In the genomic region with DNA sequence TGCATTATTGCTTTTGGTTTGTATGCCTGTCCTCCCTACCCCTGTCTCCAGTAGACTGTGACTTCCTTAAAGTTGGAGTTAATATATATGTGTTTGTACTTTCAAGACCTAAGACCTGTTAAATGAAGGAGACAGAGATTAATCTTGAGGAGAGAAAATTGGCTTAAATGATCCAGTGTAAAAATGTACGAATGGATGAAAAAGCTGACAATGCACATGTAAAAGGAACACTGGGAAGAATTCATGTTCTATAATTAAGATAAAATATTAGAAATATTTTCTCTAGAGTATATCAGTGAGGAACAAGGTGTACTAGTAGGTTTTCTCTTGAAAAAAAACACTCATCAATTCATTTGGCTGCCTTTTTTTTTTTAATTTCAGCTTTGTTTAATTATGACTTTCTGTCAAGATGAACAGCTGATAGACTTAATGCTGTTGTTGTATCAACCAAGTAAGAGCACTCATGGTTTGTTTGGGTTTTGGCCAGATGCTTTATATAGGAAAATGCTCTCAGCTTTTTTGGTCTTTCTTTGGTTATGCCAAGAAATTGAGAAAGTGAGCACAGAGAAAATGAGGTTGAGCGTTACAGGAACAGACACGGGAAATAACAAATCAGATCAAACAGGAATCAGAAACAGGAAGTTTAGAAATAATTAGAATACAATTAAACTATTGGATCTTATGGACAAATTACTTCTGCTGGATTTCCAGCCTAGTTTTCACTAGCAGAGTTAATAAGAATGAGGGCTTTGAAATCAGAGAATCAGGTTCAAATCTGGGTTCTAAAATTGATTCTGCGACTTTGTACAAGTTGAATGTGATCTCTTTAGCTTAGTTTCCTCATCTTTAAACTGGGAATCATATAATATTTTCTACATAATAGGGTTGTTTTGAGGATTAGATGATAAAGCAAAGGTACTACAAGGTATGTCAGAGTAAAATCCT, we compare ENCODE assay signal across 19 cellular contexts. TPM values are rescaled to one million over a fixed set of nuclear protein-coding genes. Genes with fewer than 3 reads are reported as not detected.
DNase-seq lines count a peak whose midpoint lies in the region; ATAC-seq, FAIRE-seq and TF ChIP-seq lines count a peak whose summit lies in the region.
"Had no signal": no experiment of that assay in that cellular context is flagged by ENCODE, and none has a peak within 500 bp of the region (broad histone marks: within the 10 kb centered on the region; RNA-seq: fewer than 3 reads in every experiment).

No MANE protein-coding gene starts in this region.

- peaks cover 38% of the 10 kb centered on the region for H3K4me1 Mint-ChIP-seq in dendritic cell treated with granulocyte-macrophage colony-stimulating factor and Interleukin-4, amounts not matched to agents 40 ng/mL and 50 ng/mL, for 4 days (ENCODE audit: low read depth)
- H3K4me1 Mint-ChIP-seq: CD4-positive, CD25-positive, alpha-beta regulatory T cell had no signal

- H3K36me3 Mint-ChIP-seq in dendritic cell treated with granulocyte-macrophage colony-stimulating factor and Interleukin-4, amounts not matched to agents 40 ng/mL and 50 ng/mL, for 4 days (ENCODE audit: low read depth), result peaks cover 17% of the 10 kb centered on the region
- H3K36me3 Mint-ChIP-seq: CD4-positive, CD25-positive, alpha-beta regulatory T cell had no signal

- 49 to 55% methylated on average over 4 of the region's 4 CpGs for WGBS in pancreas, 2 donors

- H3K27me3 Mint-ChIP-seq in dendritic cell treated with granulocyte-macrophage colony-stimulating factor and Interleukin-4, amounts not matched to agents 40 ng/mL and 50 ng/mL, for 4 days, result no peaks in the 10 kb centered on the region

- DNase-seq in NOMO-1 (lab: John Stamatoyannopoulos, UW; ENCODE audit: unreplicated experiment in 2 of 2) (peak; percentile 10 to 56), NOMO-1 treated with dmso at 0.1 percent for 144 hours (lab: John Stamatoyannopoulos, UW; ENCODE audit: unreplicated experiment) (no peak), NCI-H1105 (lab: John Stamatoyannopoulos, UW) (peak; percentile 31), pancreas (no peak), AML-193 (lab: John Stamatoyannopoulos, UW) (no peak), sciatic nerve (ENCODE audit: low spot score) (no peak)
- DNase-seq: CD4-positive, CD25-positive, alpha-beta regulatory T cell; DMS79 treated with DMSO at 0.1 percent for 48 hours; Karpas-422; NCI-H2029; NCI-H510A treated with DMSO at 0.1 percent for 48 hours; NCI-H82; RPMI8226; SJCRH30 had no signal

- ATAC-seq in pancreas (no peak), GM21786 (IDR thresholded peaks at IDR 0.05; ENCODE audit: unreplicated experiment) (no peak), sciatic nerve (no peak)

- TF ChIP-seq CTCF in pancreas (IDR thresholded peaks at IDR 0.05), result no peak

- no peak overlapping the region for H3K4me3 ChIP-seq in pancreas
- H3K4me3 ChIP-seq: SJCRH30 had no signal

- no peaks in the 10 kb centered on the region for H3K27me3 ChIP-seq in pancreas
- H3K27me3 ChIP-seq: SJCRH30 had no signal

- H3K4me3 Mint-ChIP-seq in dendritic cell treated with granulocyte-macrophage colony-stimulating factor and Interleukin-4, amounts not matched to agents 40 ng/mL and 50 ng/mL, for 4 days, result no peak overlapping the region
- H3K4me3 Mint-ChIP-seq: CD4-positive, CD25-positive, alpha-beta regulatory T cell; T-helper 2 cell treated with Interferon-gamma antibody and Interleukin-4, amounts not matched to agents 5 μg/mL and 100 μg/mL, for 36 hours had no signal

- no peaks in the 10 kb centered on the region for H3K9me3 ChIP-seq in pancreas
- H3K9me3 ChIP-seq: SJCRH30 had no signal

- peaks cover 8 to 60% (median 44%) of the 10 kb centered on the region in 3 donors for H3K4me1 ChIP-seq in pancreas
- H3K4me1 ChIP-seq: SJCRH30 had no signal

- peak overlapping the region; percentile 38 for H3K27ac Mint-ChIP-seq in dendritic cell treated with granulocyte-macrophage colony-stimulating factor and Interleukin-4, amounts not matched to agents 40 ng/mL and 50 ng/mL, for 4 days
- H3K27ac Mint-ChIP-seq: CD4-positive, CD25-positive, alpha-beta regulatory T cell; T-helper 2 cell treated with Interferon-gamma antibody and Interleukin-4, amounts not matched to agents 5 μg/mL and 100 μg/mL, for 36 hours had no signal

- H3K36me3 ChIP-seq in pancreas, result no peaks in the 10 kb centered on the region
- H3K36me3 ChIP-seq: SJCRH30 had no signal

- intact Hi-C loops in dendritic cell treated with granulocyte-macrophage colony-stimulating factor and Interleukin-4, amounts not matched to agents 40 ng/mL and 50 ng/mL, for 4 days (cut with micrococcal nuclease), result no loop called here
- intact Hi-C loops in pancreas (cut with DNase I) (no loop called here), sciatic nerve (cut with DNase I) (no loop called here)

- peak overlapping the region in 3 of 4 donors; percentile 4 to 59 (median 17) for H3K27ac ChIP-seq in pancreas
- H3K27ac ChIP-seq: SJCRH30 had no signal

- peaks cover 33% of the 10 kb centered on the region for H3K9me3 Mint-ChIP-seq in dendritic cell treated with granulocyte-macrophage colony-stimulating factor and Interleukin-4, amounts not matched to agents 40 ng/mL and 50 ng/mL, for 4 days
- H3K9me3 Mint-ChIP-seq: T-helper 2 cell treated with Interferon-gamma antibody and Interleukin-4, amounts not matched to agents 5 μg/mL and 100 μg/mL, for 36 hours had no signal

- no peak for FAIRE-seq in pancreas (lab: Jason Lieb, UNC)
- FAIRE-seq: G401.6 had no signal

RNA-seq across cellular contexts. Expression of a gene that starts 38.3 kb away (rescaled TPM):
- total RNA-seq in pancreas (10 to 100 TPM in 4 of 6 donors, 1 to 10 TPM in 2; 2.7 to 83.7 (median 19.9) TPM), sciatic nerve (not detected)
- 10 to 100 TPM in 1 of 2 donors, 1 to 10 TPM in 1; 9.1 to 20.7 TPM for polyA plus RNA-seq in pancreas
- total RNA-seq: CD4-positive, CD25-positive, alpha-beta regulatory T cell; OCI-LY7; SJCRH30 had no signal
- polyA plus RNA-seq: CD4-positive, CD25-positive, alpha-beta regulatory T cell had no signal

RNA-seq across cellular contexts. Expression of a gene that starts 41.9 kb away (rescaled TPM):
- total RNA-seq in pancreas, result not detected
- polyA plus RNA-seq in pancreas, result not detected
- total RNA-seq in sciatic nerve, result not detected
- total RNA-seq: CD4-positive, CD25-positive, alpha-beta regulatory T cell; OCI-LY7; SJCRH30 had no signal
- polyA plus RNA-seq: CD4-positive, CD25-positive, alpha-beta regulatory T cell had no signal

Comparison
In these comparisons a context has a peak if more than half of its experiments do, and no peak if none do; other contexts are left out.
1. DNase-seq: peak in NOMO-1 (2 of 2) and NCI-H1105 (single experiment); none in NOMO-1 treated with dmso at 0.1 percent for 144 hours (single experiment), pancreas (0 of 6), AML-193 (0 of 2) and sciatic nerve (single experiment).